In genomic region chr22:45006101-45006872, GRCh38 we compare ENCODE assay signal across 13 cellular contexts. TPM values are rescaled to one million over a fixed set of nuclear protein-coding genes. Genes with fewer than 3 reads are reported as not detected.
DNase-seq lines count a peak whose midpoint lies in the region; ATAC-seq and TF ChIP-seq lines count a peak whose summit lies in the region.
"Had no signal": no experiment of that assay in that cellular context is flagged by ENCODE, and none has a peak within 500 bp of the region (broad histone marks: within the 10 kb centered on the region; RNA-seq: fewer than 3 reads in every experiment).

No MANE protein-coding gene starts in this region.

- peaks cover 18% of the 10 kb centered on the region for H3K36me3 ChIP-seq in ectodermal cell (ENCODE audit: control insufficient read depth, insufficient read depth, low read length)
- H3K36me3 ChIP-seq in upper lobe of right lung, result no peaks in the 10 kb centered on the region

- DNase-seq in activated naive CD4-positive, alpha-beta T cell (lab: John Stamatoyannopoulos, UW), result no peak
- DNase-seq in naive B cell (no peak), upper lobe of right lung (no peak), GM13976 (ENCODE audit: low spot score) (no peak), GOT3 (lab: John Stamatoyannopoulos, UW) (no peak)
- DNase-seq in activated effector memory CD4-positive, alpha-beta T cell treated with anti-CD3 and anti-CD28 coated beads, Interleukin-2, amount 50 U/mL, for 16 hours, result no peak
- DNase-seq: activated CD4-positive, alpha-beta T cell treated with anti-CD3 and anti-CD28 coated beads, Interleukin-2, amount 50 U/mL, for 4 hours; left colon; NCI-H187 treated with DMSO at 0.1 percent for 48 hours; SIG-M5 had no signal

- no peaks in the 10 kb centered on the region for H3K36me3 Mint-ChIP-seq in activated naive CD4-positive, alpha-beta T cell treated with anti-CD3 and anti-CD28 coated beads, Interleukin-2, amount 50 U/mL, for 24 hours
- H3K36me3 Mint-ChIP-seq in naive B cell, result peaks cover 0 to 7% of the 10 kb centered on the region in 2 donors

- WGBS in ectodermal cell, 2 experiments, result 5 to 7% methylated on average over 19 of the region's 19 CpGs

- intact Hi-C loops in upper lobe of right lung (cut with DNase I), result no loop called here

- ATAC-seq in naive B cell (ENCODE audit: low read depth in 2 of 2) (no peak), upper lobe of right lung (no peak)
- ATAC-seq: left colon had no signal

- H3K4me3 ChIP-seq in ectodermal cell (ENCODE audit: insufficient read depth, low read depth, low read length) (peak overlapping the region; percentile 62), upper lobe of right lung (peak overlapping the region; percentile 32)

- H3K27me3 Mint-ChIP-seq in activated naive CD4-positive, alpha-beta T cell treated with anti-CD3 and anti-CD28 coated beads, Interleukin-2, amount 50 U/mL, for 24 hours, result peaks cover 42% of the 10 kb centered on the region
- H3K27me3 Mint-ChIP-seq in naive B cell, result peaks cover 55 to 66% (median 60%) of the 10 kb centered on the region in 3 donors

- TF ChIP-seq CTCF in upper lobe of right lung (IDR thresholded peaks at IDR 0.05), result no peak
- TF ChIP-seq CTCF in GM13976 (IDR thresholded peaks at IDR 0.05; ENCODE audit: borderline replicate concordance, control extremely low read depth, extremely low read depth, insufficient read depth, missing control alignments), result no peak

- H3K9me3 ChIP-seq in ectodermal cell (ENCODE audit: control insufficient read depth, low read length), result no peaks in the 10 kb centered on the region
- H3K9me3 ChIP-seq in upper lobe of right lung, result no peaks in the 10 kb centered on the region

- H3K9me3 Mint-ChIP-seq in activated naive CD4-positive, alpha-beta T cell treated with anti-CD3 and anti-CD28 coated beads, Interleukin-2, amount 50 U/mL, for 24 hours, result no peaks in the 10 kb centered on the region
- H3K9me3 Mint-ChIP-seq in naive B cell, result peaks cover 0 to 6% (median 0%) of the 10 kb centered on the region in 7 donors
- H3K9me3 Mint-ChIP-seq: dendritic cell treated with granulocyte-macrophage colony-stimulating factor and Interleukin-4, amounts not matched to agents 40 ng/mL and 50 ng/mL, for 4 days had no signal

- H3K4me1 Mint-ChIP-seq in activated naive CD4-positive, alpha-beta T cell treated with anti-CD3 and anti-CD28 coated beads, Interleukin-2, amount 50 U/mL, for 24 hours, result peaks cover 19% of the 10 kb centered on the region
- peaks cover 9 to 14% (median 13%) of the 10 kb centered on the region in 3 donors for H3K4me1 Mint-ChIP-seq in naive B cell

- H3K27ac Mint-ChIP-seq in activated naive CD4-positive, alpha-beta T cell treated with anti-CD3 and anti-CD28 coated beads, Interleukin-2, amount 50 U/mL, for 24 hours, result no peak overlapping the region
- H3K27ac Mint-ChIP-seq in naive B cell, result no peak overlapping the region
- H3K27ac Mint-ChIP-seq: dendritic cell treated with granulocyte-macrophage colony-stimulating factor and Interleukin-4, amounts not matched to agents 40 ng/mL and 50 ng/mL, for 4 days had no signal

- in situ Hi-C loops in GM13976 (cut with MboI; ENCODE audit: low sequenced_read_pairs, unreplicated experiment), result no loop called here

- peak overlapping the region; percentile 78 for H3K4me3 Mint-ChIP-seq in activated naive CD4-positive, alpha-beta T cell treated with anti-CD3 and anti-CD28 coated beads, Interleukin-2, amount 50 U/mL, for 24 hours
- peak overlapping the region in 6 of 8 donors; percentile 38 to 74 (median 66) for H3K4me3 Mint-ChIP-seq in naive B cell
- H3K4me3 Mint-ChIP-seq: dendritic cell treated with granulocyte-macrophage colony-stimulating factor and Interleukin-4, amounts not matched to agents 40 ng/mL and 50 ng/mL, for 4 days had no signal

- H3K27ac ChIP-seq in ectodermal cell (ENCODE audit: insufficient read depth, low read depth, low read length, poor library complexity, severe bottlenecking) (peak overlapping the region; percentile 94), upper lobe of right lung (no peak overlapping the region)

- no peaks in the 10 kb centered on the region for H3K4me1 ChIP-seq in ectodermal cell (ENCODE audit: control insufficient read depth, insufficient read depth, low read length)
- H3K4me1 ChIP-seq in upper lobe of right lung, result peaks cover 23% of the 10 kb centered on the region

- H3K27me3 ChIP-seq in ectodermal cell (ENCODE audit: control insufficient read depth, insufficient read depth, low read length, poor library complexity, severe bottlenecking), result no peaks in the 10 kb centered on the region
- peaks cover 73% of the 10 kb centered on the region for H3K27me3 ChIP-seq in upper lobe of right lung

RNA-seq across cellular contexts. Expression of gene PHF21B, which starts 3.5 kb away (rescaled TPM):
- 20.7 TPM for polyA plus RNA-seq in ectodermal cell (2013, experiment 1 of 4)
- polyA plus RNA-seq in ectodermal cell (2013, experiment 2 of 4), result 15.9 TPM
- 16.1 TPM for polyA plus RNA-seq in ectodermal cell (2013, experiment 3 of 4)
- polyA plus RNA-seq in ectodermal cell (2013, experiment 4 of 4), result 20.0 TPM
- not detected for polyA plus RNA-seq in naive B cell (ENCODE audit: low read depth in 6 of 6)
- 0.12 TPM for total RNA-seq in upper lobe of right lung
